In the genomic region with DNA sequence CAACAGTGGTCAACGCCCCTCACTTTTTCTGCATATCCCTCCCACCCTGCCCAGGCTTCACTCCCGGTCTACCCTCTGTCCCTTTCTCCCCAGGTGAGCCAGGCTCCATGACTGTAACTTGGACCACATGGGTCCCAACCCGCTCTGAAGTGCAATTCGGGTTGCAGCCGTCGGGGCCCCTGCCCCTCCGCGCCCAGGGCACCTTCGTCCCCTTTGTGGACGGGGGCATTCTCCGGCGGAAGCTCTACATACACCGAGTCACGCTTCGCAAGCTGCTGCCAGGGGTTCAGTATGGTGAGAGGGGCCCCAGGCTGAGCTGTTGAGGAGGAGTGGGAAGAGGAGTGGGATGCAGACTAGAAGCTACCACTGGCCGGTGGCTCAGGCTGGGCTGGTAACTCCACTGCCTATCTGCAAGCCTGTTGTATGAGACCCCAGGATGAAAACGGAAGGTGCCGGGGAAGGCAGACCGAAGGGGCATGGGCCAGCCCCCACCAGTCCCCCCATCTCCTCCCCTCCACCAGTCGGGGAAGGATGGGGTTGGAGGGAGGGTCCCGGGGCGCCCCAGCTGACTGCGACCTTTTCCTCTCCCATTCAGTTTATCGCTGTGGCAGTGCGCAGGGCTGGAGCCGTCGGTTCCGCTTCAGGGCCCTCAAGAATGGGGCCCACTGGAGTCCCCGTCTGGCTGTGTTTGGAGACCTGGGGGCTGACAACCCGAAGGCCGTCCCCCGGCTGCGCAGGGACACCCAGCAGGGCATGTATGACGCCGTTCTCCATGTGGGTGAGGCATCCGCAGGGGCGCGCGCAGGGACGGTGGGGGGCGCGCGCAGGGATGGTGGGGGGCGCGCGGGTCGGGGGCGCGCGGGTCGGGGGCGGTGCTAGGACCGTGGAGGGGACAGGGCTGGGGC, we compare ENCODE assay signal across 16 cellular contexts. TPM values are rescaled to one million over a fixed set of nuclear protein-coding genes. Genes with fewer than 3 reads are reported as not detected.
DNase-seq lines count a peak whose midpoint lies in the region; ATAC-seq and TF ChIP-seq lines count a peak whose summit lies in the region.
"Had no signal": no experiment of that assay in that cellular context is flagged by ENCODE, and none has a peak within 500 bp of the region (broad histone marks: within the 10 kb centered on the region; RNA-seq: fewer than 3 reads in every experiment).

No MANE protein-coding gene starts in this region.

- TF ChIP-seq CTCF in WTC11 (IDR thresholded peaks at IDR 0.05) = no peak
- TF ChIP-seq CTCF in parathyroid adenoma (IDR thresholded peaks at IDR 0.05) = no peak
- no peak for TF ChIP-seq CTCF in GM10248 (IDR thresholded peaks at IDR 0.05; ENCODE audit: control extremely low read depth, extremely low read depth, low read depth, missing control alignments)

- no peak overlapping the region for H3K9ac ChIP-seq in parathyroid adenoma

- no peaks in the 10 kb centered on the region for H3K79me2 ChIP-seq in parathyroid adenoma

- peak overlapping the region; percentile 66 for H3K4me3 Mint-ChIP-seq in WTC11

- ATAC-seq in WTC11 = peak; percentile 70
- ATAC-seq in GM18498 (IDR thresholded peaks at IDR 0.05; ENCODE audit: unreplicated experiment) = no peak
- ATAC-seq in GM19328 (IDR thresholded peaks at IDR 0.05; ENCODE audit: unreplicated experiment) = no peak
- ATAC-seq: HCT116, Right ventricle myocardium inferior had no signal

- DNase-seq in GM03348 (ENCODE audit: low spot score) (peak; percentile 4), WTC11 (ENCODE audit: low spot score) (peak; percentile 33), iPS DF 6.9 (ENCODE audit: low read depth, low spot score) (no peak), GM10248 (ENCODE audit: extremely low spot score) (no peak)
- no peak for DNase-seq in activated naive CD4-positive, alpha-beta T cell treated with anti-CD3 and anti-CD28 coated beads, Interleukin-2, amount 50 U/mL, for 16 hours
- DNase-seq: C1 segment of cervical spinal cord, DMS 273 treated with DMSO at 0.1 percent for 48 hours, NCI-H1105 treated with DMSO at 0.1 percent for 48 hours, NCI-H187 treated with DMSO at 0.1 percent for 48 hours, NCI-H774 had no signal

- peak overlapping the region; percentile 23; the same call in 1 of the 2 replicates for H3K4me3 ChIP-seq in iPS DF 6.9 (ENCODE audit: low read length)
- H3K4me3 ChIP-seq in parathyroid adenoma (ENCODE audit: low read depth, low read length) = no peak overlapping the region
- H3K4me3 ChIP-seq: SK-N-MC had no signal

- peaks cover 5% of the 10 kb centered on the region for H3K36me3 Mint-ChIP-seq in WTC11

- H3K4me2 ChIP-seq in parathyroid adenoma (ENCODE audit: low read length) = no peak overlapping the region

- no CpG with 5 or more reads among the region's 53 CpGs for WGBS in iPS DF 6.9 (ENCODE audit: insufficient coverage, insufficient read length)

- CTCF ChIA-PET in WTC11 (lab: Charles Lee) = interaction anchor here (0.6 to 2.1 kb wide), 8 partner anchors 9 to 96 kb away, joined by 3 to 16 read pairs (median 4); partner anchors contain the start of gene ACP7
- CTCF ChIA-PET in GM10248 (lab: Yijun Ruan, JAX) = interaction anchor here (1.7 kb wide), 1 partner anchor 13 kb away, joined by 4 read pairs; no protein-coding TSS in a partner anchor

- POLR2A ChIA-PET in WTC11 (lab: Charles Lee) = interaction anchor here (1.5 kb wide), 1 partner anchor 16 kb away, joined by 4 read pairs; no protein-coding TSS in a partner anchor
- POLR2A ChIA-PET in GM10248 (lab: Yijun Ruan, JAX) = no interaction called here

- H2AFZ ChIP-seq in parathyroid adenoma = peak overlapping the region; percentile 79

- H3K4me1 ChIP-seq in iPS DF 6.9 (ENCODE audit: control insufficient read depth, insufficient read depth, low read length) (no peaks in the 10 kb centered on the region), parathyroid adenoma (no peaks in the 10 kb centered on the region)

- H3K27ac Mint-ChIP-seq in WTC11 = no peak overlapping the region

- no peaks in the 10 kb centered on the region for H3K27me3 ChIP-seq in iPS DF 6.9 (ENCODE audit: control insufficient read depth, insufficient read depth, low read length)
- H3K27me3 ChIP-seq in parathyroid adenoma (ENCODE audit: control insufficient read depth, insufficient read depth, low read length) = no peaks in the 10 kb centered on the region

- no peak overlapping the region for H3K27ac ChIP-seq in iPS DF 6.9 (ENCODE audit: low read length)
- no peak overlapping the region for H3K27ac ChIP-seq in parathyroid adenoma
- H3K27ac ChIP-seq: SK-N-MC had no signal

- H3K9me3 ChIP-seq in iPS DF 6.9 (ENCODE audit: control insufficient read depth, insufficient read depth, low read length) = no peaks in the 10 kb centered on the region
- H3K9me3 ChIP-seq in parathyroid adenoma (ENCODE audit: control insufficient read depth, low read length) = no peaks in the 10 kb centered on the region

- H3K36me3 ChIP-seq in iPS DF 6.9 (ENCODE audit: control insufficient read depth, insufficient read depth, low read length) = no peaks in the 10 kb centered on the region; the same call in 1 of the 2 replicates
- H3K36me3 ChIP-seq in parathyroid adenoma (ENCODE audit: control insufficient read depth, insufficient read depth, low read length) = no peaks in the 10 kb centered on the region

- peaks cover 18% of the 10 kb centered on the region for H3K9me3 Mint-ChIP-seq in WTC11

- H3K4me1 Mint-ChIP-seq in WTC11 = no peaks in the 10 kb centered on the region

- peaks cover 55% of the 10 kb centered on the region for H3K27me3 Mint-ChIP-seq in WTC11 (ENCODE audit: low read depth)

TF ChIP-seq in WTC11, 78 proteins besides CTCF, POLR2A, EP300 and RAD21:
- TF ChIP-seq GABPB1 (CRISPR knock-in tag; IDR thresholded peaks at IDR 0.05) = no peak
- TF ChIP-seq ZNF219 (CRISPR knock-in tag; IDR thresholded peaks at IDR 0.05; ENCODE audit: borderline replicate concordance) = no peak
- no peak for TF ChIP-seq OVOL2 (CRISPR knock-in tag; IDR thresholded peaks at IDR 0.05; ENCODE audit: borderline replicate concordance)
- TF ChIP-seq SOX15 (CRISPR knock-in tag; IDR thresholded peaks at IDR 0.05) = no peak
- no peak for TF ChIP-seq ZNF121 (CRISPR knock-in tag; IDR thresholded peaks at IDR 0.05)
- TF ChIP-seq CREB1 (CRISPR knock-in tag; IDR thresholded peaks at IDR 0.05) = no peak
- no peak for TF ChIP-seq GRHL2 (CRISPR knock-in tag; IDR thresholded peaks at IDR 0.05; ENCODE audit: insufficient replicate concordance, severe bottlenecking)
- no peak for TF ChIP-seq FOXP1 (CRISPR knock-in tag; IDR thresholded peaks at IDR 0.05; ENCODE audit: borderline replicate concordance)

RNA-seq across cellular contexts. Expression of gene ACP7, which starts 14.4 kb away (rescaled TPM):
- 0.09 to 0.11 TPM (median 0.11 TPM) in 3 replicates for total RNA-seq in WTC11 (2021)
- total RNA-seq: Right ventricle myocardium inferior had no signal

RNA-seq across cellular contexts. Expression of gene PAK4, which starts 27.0 kb away (rescaled TPM):
- total RNA-seq in WTC11 (2021) = 69.8 to 77.7 TPM (median 73.9 TPM) in 3 replicates

Comparison
In these comparisons a context has a peak if more than half of its experiments do, and no peak if none do; other contexts are left out.
1. DNase-seq: peak in GM03348 (single experiment) and WTC11 (single experiment); none in iPS DF 6.9 (single experiment), GM10248 (single experiment) and activated naive CD4-positive, alpha-beta T cell treated with anti-CD3 and anti-CD28 coated beads, Interleukin-2, amount 50 U/mL, for 16 hours (single experiment).